Comparison of ENCODE assay signal across 1 cellular context in the genomic region with DNA sequence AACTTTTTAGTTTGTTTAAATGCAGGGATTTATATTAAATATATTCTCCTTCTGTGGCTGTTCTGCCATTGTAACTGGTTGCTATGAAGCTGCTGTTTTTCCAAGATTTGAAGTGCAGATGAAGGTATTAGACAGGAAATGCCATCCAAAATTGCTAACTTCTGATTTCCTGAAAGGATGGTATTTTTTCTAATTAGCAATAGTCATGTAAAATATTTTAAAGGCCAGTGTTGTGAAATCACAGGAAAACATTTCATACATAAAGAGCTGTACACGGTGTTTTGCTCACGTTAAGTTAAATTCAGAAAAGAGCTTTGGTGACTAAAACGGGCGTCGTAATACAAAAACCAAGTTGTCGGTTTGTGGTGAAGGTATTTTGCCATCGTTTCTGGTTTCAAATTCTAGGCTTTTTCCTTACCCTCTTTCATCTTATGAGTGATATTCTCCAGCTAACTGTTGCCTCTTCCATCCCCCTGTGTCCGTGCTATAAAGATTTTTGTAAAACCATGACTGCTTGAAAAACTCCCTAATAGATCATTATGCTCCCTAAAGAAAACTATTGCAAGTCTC.
TF ChIP-seq lines count a peak whose summit lies in the region.

No MANE protein-coding gene starts in this region.

TF ChIP-seq in K562, 482 proteins besides CTCF, POLR2A, EP300 and RAD21:
- TF ChIP-seq CEBPB (tag; IDR thresholded peaks at IDR 0.05) (0 out of 2 replicates have a peak, but pooled peaks have one; percentile 10), ZNF354B (CRISPR knock-in tag; IDR thresholded peaks at IDR 0.05) (no peak)
